ENCODE assay signal across 8 cellular contexts in genomic region chr11:115324569-115325432, GRCh38.
DNase-seq lines count a peak whose midpoint lies in the region; ATAC-seq and TF ChIP-seq lines count a peak whose summit lies in the region.

No MANE protein-coding gene starts in this region.

- DNase-seq in DMS79 treated with DMSO at 0.1 percent for 48 hours (lab: John Stamatoyannopoulos, UW): peak; percentile 99
- DNase-seq in LHCN-M2 (ENCODE audit: low read depth): peak; percentile 50
- DNase-seq in OCI-M1 (lab: John Stamatoyannopoulos, UW): peak; percentile 82
- DNase-seq in cerebellar cortex (ENCODE audit: low spot score): peak; percentile 78
- peak; percentile 78 for DNase-seq in kidney tubule cell (ENCODE audit: low spot score)
- peak; percentile 64 for DNase-seq in testis
- DNase-seq in activated CD8-positive, alpha-beta memory T cell treated with anti-CD3 and anti-CD28 coated beads, Interleukin-2, amount 50 U/mL, for 4 hours: no peak

- ATAC-seq in GM21381 (IDR thresholded peaks at IDR 0.05; ENCODE audit: unreplicated experiment): peak; percentile 80

- TF ChIP-seq CTCF in testis (IDR thresholded peaks at IDR 0.05): peak; percentile 51 to 80 (median 70)

- intact Hi-C loops in testis (cut with DNase I; ENCODE audit: low total_unique reads): no loop called here

- H3K27ac ChIP-seq in testis: no peak overlapping the region

- no peaks in the 10 kb centered on the region for H3K27me3 ChIP-seq in testis

- no peaks in the 10 kb centered on the region for H3K36me3 ChIP-seq in testis (ENCODE audit: low read depth, missing control alignments)

- WGBS in testis, 2 donors: 51 to 52% methylated on average over 12 of the region's 12 CpGs

- TF ChIP-seq POLR2A in testis (IDR thresholded peaks at IDR 0.05): no peak

- H3K4me3 ChIP-seq in testis: no peak overlapping the region

- H3K4me1 ChIP-seq in testis: peaks cover 7% of the 10 kb centered on the region

- no peaks in the 10 kb centered on the region for H3K9me3 ChIP-seq in testis
